9 cellular contexts compared by ENCODE assay signal in genomic region chr4:118281611-118282442, GRCh38.
DNase-seq lines count a peak whose midpoint lies in the region; ATAC-seq, FAIRE-seq and TF ChIP-seq lines count a peak whose summit lies in the region.
"Had no signal": no experiment of that assay in that cellular context is flagged by ENCODE, and none has a peak within 500 bp of the region (broad histone marks: within the 10 kb centered on the region; RNA-seq: fewer than 3 reads in every experiment).

No MANE protein-coding gene starts in this region.

- TF ChIP-seq CTCF in A549 (IDR thresholded peaks at IDR 0.05) = no peak
- no peak for TF ChIP-seq CTCF in GM12865 (IDR thresholded peaks at IDR 0.05; ENCODE audit: insufficient read depth, low read depth, low read length, missing control alignments)
- no peak for TF ChIP-seq CTCF in foreskin keratinocyte (conservative IDR thresholded peaks at IDR 0.05)

- H3K4me2 ChIP-seq in A549 = peak overlapping the region; percentile 71

- ATAC-seq in A549 = peak in 1 of 2 experiments; percentile 4; a peak in 2 of 6 replicates
- ATAC-seq in foreskin keratinocyte = no peak
- ATAC-seq in GM19035 (IDR thresholded peaks at IDR 0.05; ENCODE audit: unreplicated experiment) = no peak
- no peak for ATAC-seq in GM18858 (IDR thresholded peaks at IDR 0.05; ENCODE audit: unreplicated experiment)

- DNase-seq in A549 (ENCODE audit: low read depth in 1 of 2, low spot score in 1 of 2) (no peak), GM12865 (ENCODE audit: low read depth) (peak; percentile 46), SJCRH30 (peak; percentile 60 to 68), foreskin keratinocyte (peak in 1 of 2 donors; percentile 66), NCI-H2227 (lab: John Stamatoyannopoulos, UW; ENCODE audit: unreplicated experiment) (no peak), hepatic stellate cell (ENCODE audit: low spot score) (no peak)

- no peak for TF ChIP-seq RAD21 in A549 (conservative IDR thresholded peaks at IDR 0.05 in 1 of 2, IDR thresholded peaks at IDR 0.05 in 1 of 2)

- H3K27me3 ChIP-seq in SJCRH30 (no peaks in the 10 kb centered on the region), foreskin keratinocyte (no peaks in the 10 kb centered on the region)
- H3K27me3 ChIP-seq: heart left ventricle had no signal

- WGBS in A549 (ENCODE audit: missing lambda C conversion rate) = 68% methylated on average over 9 of the region's 9 CpGs

- CTCF ChIA-PET in A549 (lab: Yijun Ruan, JAX) = no interaction called here

- H3K4me1 ChIP-seq in A549 (peaks cover 31% of the 10 kb centered on the region), SJCRH30 (peaks cover 16% of the 10 kb centered on the region), foreskin keratinocyte (peaks cover 23% of the 10 kb centered on the region)

- no peak for TF ChIP-seq EP300 in A549 (IDR thresholded peaks at IDR 0.05)

- H3K36me3 ChIP-seq in SJCRH30 = peaks cover 37% of the 10 kb centered on the region

- H3K27ac ChIP-seq in A549 (peak overlapping the region in 1 of 2 experiments; percentile 100; a peak in 2 of 6 replicates), SJCRH30 (no peak overlapping the region), foreskin keratinocyte (peak overlapping the region; percentile 3)

- POLR2A ChIA-PET in A549 (lab: Yijun Ruan, JAX) = no interaction called here

- no peak for FAIRE-seq in A549 (lab: Jason Lieb, UNC)

- no peaks in the 10 kb centered on the region for H3K9me3 ChIP-seq in A549
- H3K9me3 ChIP-seq in SJCRH30 (replicated peaks) = no peaks in the 10 kb centered on the region; the same call in 1 of the 2 replicates
- H3K9me3 ChIP-seq: heart left ventricle had no signal

- no peak overlapping the region; the same call in 1 of the 3 replicates for H3K4me3 ChIP-seq in A549
- no peak overlapping the region for H3K4me3 ChIP-seq in GM12865 (ENCODE audit: low read depth, low read length)
- no peak overlapping the region for H3K4me3 ChIP-seq in SJCRH30
- H3K4me3 ChIP-seq: heart left ventricle had no signal

- TF ChIP-seq POLR2A in A549 (IDR thresholded peaks at IDR 0.05; ENCODE audit: low read length) = no peak; the same call in 1 of the 2 replicates

TF ChIP-seq in A549, 52 proteins besides CTCF, POLR2A, EP300 and RAD21:
- TF ChIP-seq FOSB (CRISPR knock-in tag; IDR thresholded peaks at IDR 0.05) = no peak
- TF ChIP-seq HMGXB4 (CRISPR knock-in tag; IDR thresholded peaks at IDR 0.05; ENCODE audit: borderline replicate concordance) = 0 out of 2 replicates have a peak, but pooled peaks have one; percentile 24
- peak in 1 of 2 experiments; percentile 28; a peak in 1 of 5 replicates for TF ChIP-seq JUN (IDR thresholded peaks at IDR 0.05)

Comparison
In these comparisons a context has a peak if more than half of its experiments do, and no peak if none do; other contexts are left out.
1. DNase-seq: peak in GM12865 (single experiment) and SJCRH30 (2 of 2); none in A549 (0 of 2), NCI-H2227 (single experiment) and hepatic stellate cell (single experiment).